In genomic region chr3:118882353-118882947, GRCh38 we compare ENCODE assay signal across 1 cellular context.
TF ChIP-seq lines count a peak whose summit lies in the region.

No MANE protein-coding gene starts in this region.

TF ChIP-seq in GM23338, 12 proteins besides CTCF, POLR2A, EP300 and RAD21 (continued from another document):
- TF ChIP-seq REST (IDR thresholded peaks at IDR 0.05; ENCODE audit: unreplicated experiment) (no peak), STAT1 (IDR thresholded peaks at IDR 0.05; ENCODE audit: unreplicated experiment) (no peak), EZH2phosphoT487 (IDR thresholded peaks at IDR 0.05; ENCODE audit: unreplicated experiment) (no peak), POLR2AphosphoS5 (IDR thresholded peaks at IDR 0.05; ENCODE audit: low read depth) (no peak)
